ENCODE assay signal across 29 cellular contexts in genomic region chr14:102219316-102219715, GRCh38.
A peak's percentile ranks its signal among the peaks of the same experiment; 100 is the strongest.
DNase-seq lines count a peak whose midpoint lies in the region; ATAC-seq and TF ChIP-seq lines count a peak whose summit lies in the region.
"Had no signal": no experiment of that assay in that cellular context is flagged by ENCODE, and none has a peak within 500 bp of the region (broad histone marks: within the 10 kb centered on the region; RNA-seq: fewer than 3 reads in every experiment).

No MANE protein-coding gene starts in this region.

- no peaks in the 10 kb centered on the region for H3K36me3 Mint-ChIP-seq in activated naive CD4-positive, alpha-beta T cell treated with anti-CD3 and anti-CD28 coated beads, Interleukin-2, amount 50 U/mL, for 72 hours
- H3K36me3 Mint-ChIP-seq in endodermal cell (ENCODE audit: low read depth), result peaks cover 20% of the 10 kb centered on the region

- DNase-seq in activated naive CD4-positive, alpha-beta T cell treated with anti-CD3 and anti-CD28 coated beads, Interleukin-2, amount 50 U/mL, for 72 hours (ENCODE audit: low spot score in 2 of 2), result no peak
- DNase-seq in activated naive CD4-positive, alpha-beta T cell (lab: John Stamatoyannopoulos, UW), result no peak
- DNase-seq in OCI-LY7 (ENCODE audit: low spot score) (no peak), endodermal cell (peak; percentile 35), substantia nigra (lab: John Stamatoyannopoulos, UW) (no peak), dermis blood vessel endothelial cell (no peak), NCI-H2029 (lab: John Stamatoyannopoulos, UW) (no peak)
- no peak for DNase-seq in stimulated activated CD4-positive, alpha-beta T cell treated with anti-CD3 and anti-CD28 coated beads, Interleukin-15, amount 100 ng/mL, for 24 hours
- DNase-seq: activated CD4-positive, alpha-beta T cell treated with anti-CD3 and anti-CD28 coated beads for 4 hours; body of pancreas; cerebellar nuclear complex; lower lobe of right lung; naive thymus-derived CD8-positive, alpha-beta T cell; NCI-H1417 treated with DMSO at 0.1 percent for 48 hours; NCI-H2081 treated with DMSO at 0.1 percent for 48 hours; NCI-H226; NCI-H69; occipital lobe; psoas muscle; SHP77 had no signal

- H3K36me3 ChIP-seq in OCI-LY7 (ENCODE audit: insufficient read depth, low read length) (no peaks in the 10 kb centered on the region), endodermal cell (ENCODE audit: control insufficient read depth, insufficient read depth, low read length) (peaks cover 25% of the 10 kb centered on the region)
- H3K36me3 ChIP-seq: adrenal gland had no signal

- CTCF ChIA-PET in OCI-LY7 (lab: Charles Lee; ENCODE audit: unreplicated experiment), result no interaction called here

- peaks cover 44% of the 10 kb centered on the region for H3K4me1 Mint-ChIP-seq in endodermal cell

- TF ChIP-seq CTCF in OCI-LY7 (conservative IDR thresholded peaks at IDR 0.05; ENCODE audit: low read length), result no peak
- no peak for TF ChIP-seq CTCF in endodermal cell (conservative IDR thresholded peaks at IDR 0.05)

- no peak overlapping the region for H3K4me3 ChIP-seq in OCI-LY7 (ENCODE audit: low read depth, low read length, poor library complexity, severe bottlenecking)
- no peak overlapping the region for H3K4me3 ChIP-seq in endodermal cell (ENCODE audit: low read length)
- H3K4me3 ChIP-seq: A549, adrenal gland, body of pancreas, gastroesophageal sphincter, HAP-1, hepatocyte, lower lobe of right lung, psoas muscle had no signal

- H3K4me3 Mint-ChIP-seq in endodermal cell, result no peak overlapping the region
- H3K4me3 Mint-ChIP-seq: naive thymus-derived CD8-positive, alpha-beta T cell; stimulated activated memory B cell treated with anti-CD40 and anti-IgM and Interleukin-4, amounts not matched to agents 10 μg/mL and 1 μg/mL and 100 μg/mL, for 72 hours; T-helper 2 cell treated with Interferon-gamma antibody and Interleukin-4, amounts not matched to agents 5 μg/mL and 100 μg/mL, for 36 hours had no signal

- no peaks in the 10 kb centered on the region for H3K79me2 ChIP-seq in OCI-LY7 (ENCODE audit: insufficient read depth, low read depth, low read length)

- 95 to 99% methylated on average over 8 to 16 of the region's 16 CpGs for WGBS in endodermal cell (ENCODE audit: insufficient coverage in 1 of 2, insufficient read length in 1 of 2), 2 experiments

- no peaks in the 10 kb centered on the region for H3K27me3 Mint-ChIP-seq in endodermal cell (ENCODE audit: insufficient read depth)
- H3K27me3 Mint-ChIP-seq: naive thymus-derived CD8-positive, alpha-beta T cell; stimulated activated memory B cell treated with anti-CD40 and anti-IgM and Interleukin-4, amounts not matched to agents 10 μg/mL and 1 μg/mL and 100 μg/mL, for 72 hours had no signal

- no peaks in the 10 kb centered on the region for H3K27me3 ChIP-seq in endodermal cell (ENCODE audit: control insufficient read depth, insufficient read depth, low read length, poor library complexity, severe bottlenecking)
- H3K27me3 ChIP-seq: adrenal gland, body of pancreas, gastroesophageal sphincter, hepatocyte had no signal

- H3K27ac ChIP-seq in OCI-LY7 (ENCODE audit: low read depth, low read length, poor library complexity, severe bottlenecking) (no peak overlapping the region), endodermal cell (ENCODE audit: low read depth, low read length) (no peak overlapping the region), substantia nigra (ENCODE audit: low read depth, low read length, poor library complexity, severe bottlenecking) (peak overlapping the region; percentile 39)
- H3K27ac ChIP-seq: A549, adrenal gland, body of pancreas, gastroesophageal sphincter, hepatocyte, lower lobe of right lung, psoas muscle had no signal

- H4K20me1 ChIP-seq in OCI-LY7 (ENCODE audit: insufficient read depth, low read length), result no peaks in the 10 kb centered on the region

- H2AFZ ChIP-seq in OCI-LY7 (ENCODE audit: low read length), result no peak overlapping the region
- H2AFZ ChIP-seq: hepatocyte had no signal

- H3K4me1 ChIP-seq in OCI-LY7 (ENCODE audit: insufficient read depth, low read length, poor library complexity, severe bottlenecking), result peaks cover 17% of the 10 kb centered on the region
- H3K4me1 ChIP-seq in endodermal cell (ENCODE audit: control insufficient read depth, insufficient read depth, low read length), result peaks cover 17% of the 10 kb centered on the region
- H3K4me1 ChIP-seq: A549, body of pancreas, HAP-1 had no signal

- no peak for ATAC-seq in activated naive CD4-positive, alpha-beta T cell treated with anti-CD3 and anti-CD28 coated beads, Interleukin-2, amount 50 U/mL, for 72 hours
- ATAC-seq: body of pancreas; gastroesophageal sphincter; HepG2; lower lobe of right lung; naive thymus-derived CD8-positive, alpha-beta T cell; Panc1 had no signal

- intact Hi-C loops in OCI-LY7 (cut with micrococcal nuclease; ENCODE audit: unreplicated experiment), result no loop called here

- no TSS peak for BruUV-seq in OCI-LY7 (replicated peaks; lab: Mats Ljungman, UMichigan)

- H3K9me2 ChIP-seq in OCI-LY7 (ENCODE audit: insufficient read depth, low read length), result no peaks in the 10 kb centered on the region

- H3K9me3 Mint-ChIP-seq in activated naive CD4-positive, alpha-beta T cell treated with anti-CD3 and anti-CD28 coated beads, Interleukin-2, amount 50 U/mL, for 72 hours, result no peaks in the 10 kb centered on the region
- no peaks in the 10 kb centered on the region for H3K9me3 Mint-ChIP-seq in endodermal cell
- H3K9me3 Mint-ChIP-seq: naive thymus-derived CD8-positive, alpha-beta T cell; stimulated activated memory B cell treated with anti-CD40 and anti-IgM and Interleukin-4, amounts not matched to agents 10 μg/mL and 1 μg/mL and 100 μg/mL, for 72 hours; T-helper 2 cell treated with Interferon-gamma antibody and Interleukin-4, amounts not matched to agents 5 μg/mL and 100 μg/mL, for 36 hours had no signal

- peak overlapping the region; percentile 55 for H3K4me2 ChIP-seq in OCI-LY7 (ENCODE audit: low read length)
- H3K4me2 ChIP-seq: A549, hepatocyte had no signal

- peak overlapping the region; percentile 65 to 79 for H3K27ac Mint-ChIP-seq in activated naive CD4-positive, alpha-beta T cell treated with anti-CD3 and anti-CD28 coated beads, Interleukin-2, amount 50 U/mL, for 72 hours
- no peak overlapping the region for H3K27ac Mint-ChIP-seq in endodermal cell
- H3K27ac Mint-ChIP-seq: stimulated activated memory B cell treated with anti-CD40 and anti-IgM and Interleukin-4, amounts not matched to agents 10 μg/mL and 1 μg/mL and 100 μg/mL, for 72 hours; T-helper 2 cell treated with Interferon-gamma antibody and Interleukin-4, amounts not matched to agents 5 μg/mL and 100 μg/mL, for 36 hours had no signal

- no peak overlapping the region for H3K9ac ChIP-seq in endodermal cell (ENCODE audit: extremely low read depth, low read length, poor library complexity, severe bottlenecking)

- POLR2A ChIA-PET in OCI-LY7 (lab: Charles Lee), result no interaction called here

- H3K9me3 ChIP-seq in OCI-LY7 (ENCODE audit: low read length) (no peaks in the 10 kb centered on the region), endodermal cell (ENCODE audit: control insufficient read depth, low read length) (no peaks in the 10 kb centered on the region)
- H3K9me3 ChIP-seq: A549, adrenal gland, body of pancreas, gastroesophageal sphincter, HAP-1, lower lobe of right lung, psoas muscle had no signal
